12 cellular contexts compared by ENCODE assay signal in genomic region chr7:2257046-2257551, GRCh38. TPM values are rescaled to one million over a fixed set of nuclear protein-coding genes. Genes with fewer than 3 reads are reported as not detected.
DNase-seq lines count a peak whose midpoint lies in the region; ATAC-seq lines count a peak whose summit lies in the region.
"Had no signal": no experiment of that assay in that cellular context is flagged by ENCODE, and none has a peak within 500 bp of the region (broad histone marks: within the 10 kb centered on the region; RNA-seq: fewer than 3 reads in every experiment).

No MANE protein-coding gene starts in this region.

- no peak overlapping the region for H3K18ac ChIP-seq in neuronal stem cell (ENCODE audit: low read length)

- no peak overlapping the region for H2BK5ac ChIP-seq in neuronal stem cell (ENCODE audit: low read length)

- ATAC-seq in stimulated activated naive CD8-positive, alpha-beta T cell treated with anti-CD3 and anti-CD28 coated beads, Interleukin-15, amount 100 ng/mL, for 72 hours = peak; percentile 17
- ATAC-seq in stimulated activated naive CD8-positive, alpha-beta T cell treated with anti-CD3 and anti-CD28 coated beads, Interleukin-15, Interleukin-2, amounts not matched to agents 100 U/mL and 50 U/mL, for 24 hours = no peak
- ATAC-seq in GM19035 (IDR thresholded peaks at IDR 0.05; ENCODE audit: unreplicated experiment) = no peak
- ATAC-seq: HCT116 had no signal

- no peak overlapping the region for H3K27ac ChIP-seq in neuronal stem cell (replicated peaks; ENCODE audit: low read length)

- no peaks in the 10 kb centered on the region for H3K27me3 Mint-ChIP-seq in stimulated activated naive CD8-positive, alpha-beta T cell treated with anti-CD3 and anti-CD28 coated beads, Interleukin-15, amount 100 ng/mL, for 72 hours
- H3K27me3 Mint-ChIP-seq in IgD-negative memory B cell = no peaks in the 10 kb centered on the region
- H3K27me3 Mint-ChIP-seq: CD8-positive, alpha-beta memory T cell had no signal

- no peak overlapping the region for H3K27ac Mint-ChIP-seq in stimulated activated naive CD8-positive, alpha-beta T cell treated with anti-CD3 and anti-CD28 coated beads, Interleukin-15, amount 100 ng/mL, for 72 hours
- peak overlapping the region; percentile 68 to 86 (median 74) for H3K27ac Mint-ChIP-seq in IgD-negative memory B cell

- peaks cover 5% of the 10 kb centered on the region for H3K79me1 ChIP-seq in neuronal stem cell (ENCODE audit: low read depth, low read length)

- H2AFZ ChIP-seq in neuronal stem cell (ENCODE audit: low read length) = no peak overlapping the region

- H2BK15ac ChIP-seq in neuronal stem cell (ENCODE audit: low read length) = no peak overlapping the region

- H2BK120ac ChIP-seq in neuronal stem cell (ENCODE audit: low read depth, low read length) = no peak overlapping the region

- H3K36me3 ChIP-seq in neuronal stem cell (replicated peaks in 1 of 2; ENCODE audit: control insufficient read depth in 2 of 2, insufficient read depth in 2 of 2, low read length in 2 of 2) = peaks cover 17 to 77% of the 10 kb centered on the region in 2 donors
- H3K36me3 ChIP-seq: BE2C had no signal

- peak overlapping the region; percentile 89 for H3K23ac ChIP-seq in neuronal stem cell (ENCODE audit: low read depth, low read length, poor library complexity)

- no peak overlapping the region for H2AK5ac ChIP-seq in neuronal stem cell (ENCODE audit: low read depth, low read length)

- no peak overlapping the region for H2BK12ac ChIP-seq in neuronal stem cell (ENCODE audit: low read length)

- H3K4ac ChIP-seq in neuronal stem cell (ENCODE audit: low read length) = no peak overlapping the region

- H3K9ac ChIP-seq in neuronal stem cell (ENCODE audit: low read depth, low read length, poor library complexity) = no peak overlapping the region

- WGBS in neuronal stem cell (ENCODE audit: extremely low coverage in 2 of 2, insufficient read length in 2 of 2, insufficient replicate concordance in 1 of 2), 2 donors = no CpG with 5 or more reads among the region's 38 CpGs

- H4K8ac ChIP-seq in neuronal stem cell (ENCODE audit: low read depth, low read length) = no peak overlapping the region

- no peak for DNase-seq in stimulated activated naive CD8-positive, alpha-beta T cell treated with anti-CD3 and anti-CD28 coated beads, Interleukin-15, amount 100 ng/mL, for 72 hours
- no peak for DNase-seq in stimulated activated naive CD8-positive, alpha-beta T cell treated with anti-CD3 and anti-CD28 coated beads, Interleukin-15, Interleukin-2, amounts not matched to agents 100 U/mL and 50 U/mL, for 24 hours
- no peak for DNase-seq in neuronal stem cell (ENCODE audit: low spot score)
- no peak for DNase-seq in SIG-M5 treated with dmso at 0.1 percent for 504 hours (lab: John Stamatoyannopoulos, UW; ENCODE audit: unreplicated experiment)
- no peak for DNase-seq in COLO668 (lab: John Stamatoyannopoulos, UW; ENCODE audit: unreplicated experiment)
- DNase-seq: BE2C; CD8-positive, alpha-beta memory T cell; DMS 273 treated with DMSO at 0.1 percent for 48 hours; Karpas-422 had no signal

- H4K91ac ChIP-seq in neuronal stem cell (ENCODE audit: low read depth, low read length, poor library complexity) = no peak overlapping the region

- H3K14ac ChIP-seq in neuronal stem cell (ENCODE audit: low read length) = no peak overlapping the region

- peaks cover 53% of the 10 kb centered on the region for H3K4me1 Mint-ChIP-seq in stimulated activated naive CD8-positive, alpha-beta T cell treated with anti-CD3 and anti-CD28 coated beads, Interleukin-15, amount 100 ng/mL, for 72 hours
- peaks cover 24 to 31% (median 30%) of the 10 kb centered on the region in 3 donors for H3K4me1 Mint-ChIP-seq in IgD-negative memory B cell

- H3K27me3 ChIP-seq in neuronal stem cell (ENCODE audit: control insufficient read depth in 3 of 3, insufficient read depth in 3 of 3, low read depth in 1 of 3, low read length in 3 of 3) = no peaks in the 10 kb centered on the region
- H3K27me3 ChIP-seq: BE2C had no signal

- H3K9me3 ChIP-seq in neuronal stem cell (replicated peaks in 1 of 2; ENCODE audit: control insufficient read depth in 2 of 2, insufficient read depth in 1 of 2, low read depth in 1 of 2, low read length in 2 of 2) = no peaks in the 10 kb centered on the region
- H3K9me3 ChIP-seq: BE2C had no signal

- H3K4me3 ChIP-seq in neuronal stem cell (ENCODE audit: low read length in 2 of 2) = no peak overlapping the region

- no peak overlapping the region for H3K4me3 Mint-ChIP-seq in stimulated activated naive CD8-positive, alpha-beta T cell treated with anti-CD3 and anti-CD28 coated beads, Interleukin-15, amount 100 ng/mL, for 72 hours
- H3K4me3 Mint-ChIP-seq in IgD-negative memory B cell = peak overlapping the region in 1 of 4 donors; percentile 29
- H3K4me3 Mint-ChIP-seq: CD8-positive, alpha-beta memory T cell had no signal

- H3K4me2 ChIP-seq in neuronal stem cell (ENCODE audit: insufficient read depth, low read length, poor library complexity, severe bottlenecking) = no peak overlapping the region

- no peaks in the 10 kb centered on the region for H3K4me1 ChIP-seq in neuronal stem cell (ENCODE audit: control insufficient read depth in 2 of 2, insufficient read depth in 1 of 2, low read depth in 1 of 2, low read length in 2 of 2)
- H3K4me1 ChIP-seq: BE2C had no signal

- H3K9me3 Mint-ChIP-seq in stimulated activated naive CD8-positive, alpha-beta T cell treated with anti-CD3 and anti-CD28 coated beads, Interleukin-15, amount 100 ng/mL, for 72 hours = no peaks in the 10 kb centered on the region
- H3K9me3 Mint-ChIP-seq in IgD-negative memory B cell = peaks cover 0 to 1% (median 0%) of the 10 kb centered on the region in 3 donors
- H3K9me3 Mint-ChIP-seq: CD8-positive, alpha-beta memory T cell had no signal

- peaks cover 4% of the 10 kb centered on the region for H3K36me3 Mint-ChIP-seq in IgD-negative memory B cell

RNA-seq across cellular contexts. Expression of gene NUDT1, which starts 15.1 kb away (rescaled TPM):
- 52.1 TPM for polyA plus RNA-seq in IgD-negative memory B cell
- polyA plus RNA-seq in neuronal stem cell (2013, experiment 1 of 2) = 46.7 TPM
- polyA plus RNA-seq in neuronal stem cell (2013, experiment 2 of 2) = 46.4 TPM

RNA-seq across cellular contexts. Expression of gene MRM2, which starts 15.1 kb away (rescaled TPM):
- polyA plus RNA-seq in IgD-negative memory B cell = 67.8 TPM
- polyA plus RNA-seq in neuronal stem cell (2013, experiment 1 of 2) = 21.4 TPM
- polyA plus RNA-seq in neuronal stem cell (2013, experiment 2 of 2) = 21.4 TPM

RNA-seq across cellular contexts. Expression of gene MAD1L1, which starts 24.4 kb away (rescaled TPM):
- 133 TPM for polyA plus RNA-seq in IgD-negative memory B cell
- polyA plus RNA-seq in neuronal stem cell (2013, experiment 1 of 2) = 20.0 TPM
- 18.9 TPM for polyA plus RNA-seq in neuronal stem cell (2013, experiment 2 of 2)

RNA-seq across cellular contexts. Expression of gene SNX8, which starts 57.1 kb away (rescaled TPM):
- polyA plus RNA-seq in IgD-negative memory B cell = 61.3 TPM
- 10.4 TPM for polyA plus RNA-seq in neuronal stem cell (2013, experiment 1 of 2)
- 12.5 TPM for polyA plus RNA-seq in neuronal stem cell (2013, experiment 2 of 2)

Comparison
In these comparisons a context has a peak if more than half of its experiments do, and no peak if none do; other contexts are left out.
1. H3K27ac Mint-ChIP-seq: peak in IgD-negative memory B cell (3 of 3); none in stimulated activated naive CD8-positive, alpha-beta T cell treated with anti-CD3 and anti-CD28 coated beads, Interleukin-15, amount 100 ng/mL, for 72 hours (0 of 2).